In the genomic region with DNA sequence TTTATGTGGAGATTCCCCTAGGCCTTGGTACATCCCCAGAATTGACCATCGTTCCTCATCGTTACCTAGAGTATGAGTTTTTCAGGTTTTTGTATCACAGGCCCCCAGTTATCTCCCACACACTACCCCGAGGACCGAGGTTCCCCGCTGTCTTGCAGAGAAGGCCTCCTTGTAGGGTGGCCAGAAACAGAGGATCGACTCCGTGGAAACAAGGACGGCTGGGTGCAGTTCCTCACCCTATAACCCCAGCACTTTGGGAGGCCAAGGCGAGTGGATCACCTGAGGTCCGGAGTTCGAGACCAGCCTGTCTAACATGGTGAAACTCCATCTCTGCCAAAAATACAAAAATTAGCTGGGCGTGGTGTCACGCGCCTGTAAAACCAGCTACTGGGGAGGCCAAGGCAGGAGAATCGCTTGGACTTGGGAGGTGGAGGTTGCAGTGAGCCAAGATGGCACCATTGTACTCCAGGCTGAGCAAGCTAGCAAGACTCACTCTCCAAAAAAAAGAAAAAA, we compare ENCODE assay signal across 1 cellular context.
TF ChIP-seq lines count a peak whose summit lies in the region.

No MANE protein-coding gene starts in this region.

TF ChIP-seq in HEK293, 187 proteins besides CTCF, POLR2A, EP300 and RAD21 (continued from another document):
- TF ChIP-seq, protein P1, sequence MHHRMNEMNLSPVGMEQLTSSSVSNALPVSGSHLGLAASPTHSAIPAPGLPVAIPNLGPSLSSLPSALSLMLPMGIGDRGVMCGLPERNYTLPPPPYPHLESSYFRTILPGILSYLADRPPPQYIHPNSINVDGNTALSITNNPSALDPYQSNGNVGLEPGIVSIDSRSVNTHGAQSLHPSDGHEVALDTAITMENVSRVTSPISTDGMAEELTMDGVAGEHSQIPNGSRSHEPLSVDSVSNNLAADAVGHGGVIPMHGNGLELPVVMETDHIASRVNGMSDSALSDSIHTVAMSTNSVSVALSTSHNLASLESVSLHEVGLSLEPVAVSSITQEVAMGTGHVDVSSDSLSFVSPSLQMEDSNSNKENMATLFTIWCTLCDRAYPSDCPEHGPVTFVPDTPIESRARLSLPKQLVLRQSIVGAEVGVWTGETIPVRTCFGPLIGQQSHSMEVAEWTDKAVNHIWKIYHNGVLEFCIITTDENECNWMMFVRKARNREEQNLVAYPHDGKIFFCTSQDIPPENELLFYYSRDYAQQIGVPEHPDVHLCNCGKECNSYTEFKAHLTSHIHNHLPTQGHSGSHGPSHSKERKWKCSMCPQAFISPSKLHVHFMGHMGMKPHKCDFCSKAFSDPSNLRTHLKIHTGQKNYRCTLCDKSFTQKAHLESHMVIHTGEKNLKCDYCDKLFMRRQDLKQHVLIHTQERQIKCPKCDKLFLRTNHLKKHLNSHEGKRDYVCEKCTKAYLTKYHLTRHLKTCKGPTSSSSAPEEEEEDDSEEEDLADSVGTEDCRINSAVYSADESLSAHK (tag by site-specific recombination; IDR thresholded peaks at IDR 0.05), result 0 out of 2 replicates have a peak, but pooled peaks have one; percentile 5
- TF ChIP-seq ZNF391 (tag by site-specific recombination; IDR thresholded peaks at IDR 0.05; ENCODE audit: borderline replicate concordance, low read depth), result 0 out of 2 replicates have a peak, but pooled peaks have one; percentile 6
